ENCODE assay signal across 15 cellular contexts in the genomic region with DNA sequence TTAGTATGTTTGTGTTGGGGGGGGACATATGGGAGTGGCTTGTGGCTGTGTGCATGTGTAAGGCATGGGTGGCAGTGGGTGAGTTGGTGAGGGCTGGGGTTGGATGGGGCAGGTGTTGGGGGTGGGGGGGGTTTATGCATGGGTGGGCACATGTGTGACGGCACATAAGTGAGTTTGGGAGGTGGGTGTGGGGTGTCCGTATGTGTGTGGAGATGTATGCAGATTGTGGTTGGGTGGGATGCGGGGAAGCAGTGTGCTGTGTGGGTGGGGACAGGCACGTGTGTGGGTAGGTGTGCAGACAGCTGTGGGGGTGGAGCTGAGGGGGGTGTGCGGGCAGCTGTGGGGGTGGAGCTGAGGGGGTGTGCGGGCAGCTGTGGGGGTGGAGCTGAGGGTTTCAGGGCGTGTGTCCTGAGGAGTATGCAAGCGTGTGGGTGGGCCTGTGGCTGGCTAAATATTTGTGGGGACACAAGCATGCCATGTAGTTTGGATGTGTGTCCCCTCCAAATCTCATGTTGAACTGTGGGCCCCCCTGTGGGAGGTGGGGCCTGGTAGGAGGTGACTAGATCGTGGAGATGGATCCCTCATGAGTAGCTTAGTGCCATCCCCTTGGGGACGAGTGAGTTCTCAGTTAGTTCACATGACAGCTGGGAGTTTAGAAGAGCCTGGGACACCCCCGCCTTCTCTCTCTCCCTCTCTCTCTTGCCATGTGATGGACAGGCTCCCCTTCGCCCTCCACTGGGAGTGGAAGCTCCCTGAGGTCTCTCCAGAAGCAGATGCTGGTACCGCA. TPM values are rescaled to one million over a fixed set of nuclear protein-coding genes. Genes with fewer than 3 reads are reported as not detected.
A peak's percentile ranks its signal among the peaks of the same experiment; 100 is the strongest.
DNase-seq lines count a peak whose midpoint lies in the region; ATAC-seq and TF ChIP-seq lines count a peak whose summit lies in the region.
"Had no signal": no experiment of that assay in that cellular context is flagged by ENCODE, and none has a peak within 500 bp of the region (broad histone marks: within the 10 kb centered on the region; RNA-seq: fewer than 3 reads in every experiment).

No MANE protein-coding gene starts in this region.

- 89 to 90% methylated on average over 12 to 13 of the region's 13 CpGs for WGBS in heart right ventricle, 2 donors

- H3K9me3 ChIP-seq in right atrium auricular region (no peaks in the 10 kb centered on the region), heart right ventricle (no peaks in the 10 kb centered on the region)

- intact Hi-C loops in heart right ventricle (cut with DNase I) (no loop called here), posterior vena cava (cut with DNase I) (no loop called here)

- ATAC-seq in heart right ventricle, result no peak
- no peak for ATAC-seq in activated CD4-positive, CD25-positive, alpha-beta regulatory T cell treated with anti-CD3 and anti-CD28 coated beads, Interleukin-2, amount 50 U/mL, for 24 hours
- ATAC-seq: HepG2 had no signal

- H3K4me1 ChIP-seq in right atrium auricular region (no peaks in the 10 kb centered on the region), heart right ventricle (no peaks in the 10 kb centered on the region)
- H3K4me1 ChIP-seq: BLaER1 treated with 17β-estradiol and CSF1 and Interleukin-3, amounts not matched to agents 10 nM and 100 nM had no signal

- DNase-seq in right atrium auricular region (ENCODE audit: low spot score) (peak; percentile 18), heart right ventricle (no peak), iPS-NIHi11 (ENCODE audit: low spot score) (peak; percentile 1), posterior vena cava (ENCODE audit: low spot score) (peak; percentile 63), middle frontal gyrus (ENCODE audit: extremely low spot score, low spot score) (no peak), GM19238 (ENCODE audit: insufficient read length, low spot score) (no peak)
- DNase-seq: CD8-positive, alpha-beta memory T cell; KBM-7; NCI-H1105 treated with DMSO at 0.1 percent for 48 hours; NCI-H1694; NCI-H2081 treated with DMSO at 0.1 percent for 48 hours; Right ventricle myocardium superior had no signal

- H3K4me3 ChIP-seq in right atrium auricular region (no peak overlapping the region), heart right ventricle (no peak overlapping the region)
- H3K4me3 ChIP-seq: BLaER1 treated with 17β-estradiol and CSF1 and Interleukin-3, amounts not matched to agents 10 nM and 100 nM had no signal

- TF ChIP-seq CTCF in right atrium auricular region (IDR thresholded peaks at IDR 0.05) (no peak), heart right ventricle (IDR thresholded peaks at IDR 0.05) (no peak)

- H3K36me3 ChIP-seq in right atrium auricular region, result no peaks in the 10 kb centered on the region
- peaks cover 0 to 40% (median 0%) of the 10 kb centered on the region in 9 donors for H3K36me3 ChIP-seq in heart right ventricle

- H3K27ac ChIP-seq in right atrium auricular region, result no peak overlapping the region
- no peak overlapping the region for H3K27ac ChIP-seq in heart right ventricle
- H3K27ac ChIP-seq: BLaER1 treated with 17β-estradiol and CSF1 and Interleukin-3, amounts not matched to agents 10 nM and 100 nM had no signal

- H3K27me3 ChIP-seq in right atrium auricular region (no peaks in the 10 kb centered on the region), heart right ventricle (no peaks in the 10 kb centered on the region)
- H3K27me3 ChIP-seq: BLaER1 treated with 17β-estradiol and CSF1 and Interleukin-3, amounts not matched to agents 10 nM and 100 nM had no signal

RNA-seq across cellular contexts. Expression of gene ANKMY1, which starts 59.4 kb away (rescaled TPM):
- total RNA-seq in right atrium auricular region (1 to 10 TPM; 3.7 to 7.9 TPM), heart right ventricle (1 to 10 TPM; 3.8 to 7.8 (median 5.3) TPM), posterior vena cava (10 to 100 TPM in 1 of 2 donors, 1 to 10 TPM in 1; 7.1 to 12.9 TPM)
- 10 to 100 TPM in 1 of 2 donors, 1 to 10 TPM in 1; 1.9 to 15.6 TPM for polyA plus RNA-seq in heart right ventricle

Comparison
In these comparisons a context has a peak if more than half of its experiments do, and no peak if none do; other contexts are left out.
1. DNase-seq: peak in right atrium auricular region (single experiment), iPS-NIHi11 (single experiment) and posterior vena cava (single experiment); none in heart right ventricle (0 of 2), middle frontal gyrus (single experiment) and GM19238 (single experiment).